8 cellular contexts compared by ENCODE assay signal in genomic region chr2:202375006-202375610, GRCh38. TPM values are rescaled to one million over a fixed set of nuclear protein-coding genes. Genes with fewer than 3 reads are reported as not detected.
DNase-seq lines count a peak whose midpoint lies in the region; ATAC-seq and TF ChIP-seq lines count a peak whose summit lies in the region.

No MANE protein-coding gene starts in this region.

- no peaks in the 10 kb centered on the region for H3K27me3 Mint-ChIP-seq in activated naive CD8-positive, alpha-beta T cell

- H3K4me3 ChIP-seq in A673 (ENCODE audit: low read depth, low read length, poor library complexity, severe bottlenecking): peak overlapping the region; percentile 99
- H3K4me3 ChIP-seq in thyroid gland (replicated peaks in 1 of 3): peak overlapping the region; percentile 23 to 91 (median 45)

- H3K4me1 ChIP-seq in A673 (ENCODE audit: insufficient read depth, low read length, poor library complexity, severe bottlenecking) (peaks cover 13% of the 10 kb centered on the region), thyroid gland (peaks cover 11 to 14% of the 10 kb centered on the region in 2 donors)

- no TSS peak for BruUV-seq in A673 (replicated peaks; lab: Mats Ljungman, UMichigan)

- H3K4me3 Mint-ChIP-seq in activated naive CD8-positive, alpha-beta T cell: peak overlapping the region; percentile 98

- WGBS in thyroid gland, 2 donors: 2 to 4% methylated on average over 22 to 27 of the region's 33 CpGs

- no peaks in the 10 kb centered on the region for H3K9me3 Mint-ChIP-seq in activated naive CD8-positive, alpha-beta T cell (ENCODE audit: low read depth)

- CTCF ChIA-PET in A673 (lab: Charles Lee) (no interaction called here), RWPE1 (lab: Yijun Ruan, JAX) (no interaction called here)

- peak overlapping the region; percentile 92 for H3K27ac ChIP-seq in A673 (ENCODE audit: low read depth, low read length, poor library complexity, severe bottlenecking)
- peak overlapping the region; percentile 98 for H3K27ac ChIP-seq in RWPE1
- H3K27ac ChIP-seq in thyroid gland: peak overlapping the region; percentile 89 to 97 (median 93)

- H3K36me3 ChIP-seq in A673 (ENCODE audit: insufficient read depth, low read length, poor library complexity, severe bottlenecking): no peaks in the 10 kb centered on the region
- no peaks in the 10 kb centered on the region for H3K36me3 ChIP-seq in thyroid gland

- DNase-seq in A673 (ENCODE audit: low spot score) (peak; percentile 68), GOT3 (lab: John Stamatoyannopoulos, UW) (peak; percentile 5), RWPE1 (ENCODE audit: low spot score) (no peak), head of caudate nucleus (peak; percentile 21 to 78 (median 54)), omental fat pad (ENCODE audit: low spot score) (peak; percentile 35), thyroid gland (peak; percentile 55 to 64)
- DNase-seq in NK-92 treated with Interleukin-12 subunit alpha and Interleukin-12 subunit beta, amount 100 ng/mL, for 24 hours (lab: John Stamatoyannopoulos, UW): no peak

- TF ChIP-seq POLR2A in thyroid gland (IDR thresholded peaks at IDR 0.05): no peak

- no peaks in the 10 kb centered on the region for H3K36me3 Mint-ChIP-seq in activated naive CD8-positive, alpha-beta T cell

- no peaks in the 10 kb centered on the region for H3K27me3 ChIP-seq in A673 (replicated peaks; ENCODE audit: insufficient read depth, low read depth, low read length, poor library complexity)
- no peaks in the 10 kb centered on the region for H3K27me3 ChIP-seq in thyroid gland

- H3K4me1 Mint-ChIP-seq in activated naive CD8-positive, alpha-beta T cell (ENCODE audit: low read depth): peaks cover 29% of the 10 kb centered on the region

- intact Hi-C loops in A673 (cut with micrococcal nuclease; ENCODE audit: unreplicated experiment): no loop called here
- intact Hi-C loops in head of caudate nucleus (cut with DNase I): loop anchor here (10.0 kb wide), 2 partner anchors 110 to 260 kb away; partner anchors contain the start of genes FAM117B and NOP58
- intact Hi-C loops in thyroid gland (cut with DNase I): loop anchor here (10.0 kb wide), 1 partner anchor 640 kb away; the partner anchor contains the start of gene NBEAL1

- no peak for TF ChIP-seq CTCF in A673 (conservative IDR thresholded peaks at IDR 0.05; ENCODE audit: low read depth, low read length)
- no peak for TF ChIP-seq CTCF in RWPE1 (conservative IDR thresholded peaks at IDR 0.05; ENCODE audit: low read depth)
- TF ChIP-seq CTCF in omental fat pad (IDR thresholded peaks at IDR 0.05): no peak
- TF ChIP-seq CTCF in thyroid gland (IDR thresholded peaks at IDR 0.05): no peak

- H3K27ac Mint-ChIP-seq in activated naive CD8-positive, alpha-beta T cell: peak overlapping the region; percentile 92

- ATAC-seq in omental fat pad (ENCODE audit: low FRiP score): peak; percentile 38

- POLR2A ChIA-PET in A673 (lab: Charles Lee; ENCODE audit: low non-redundant PET) (no interaction called here), RWPE1 (lab: Yijun Ruan, JAX; ENCODE audit: low non-redundant PET) (no interaction called here)

- H3K9me3 ChIP-seq in A673 (ENCODE audit: low read depth, low read length, poor library complexity, severe bottlenecking) (no peaks in the 10 kb centered on the region), thyroid gland (no peaks in the 10 kb centered on the region)

RNA-seq across cellular contexts. Expression of gene BMPR2, which starts 1.0 kb away (rescaled TPM):
- 32.0 and 34.9 TPM in 2 replicates for total RNA-seq in A673 (2021)
- total RNA-seq in omental fat pad: 100 to 1,000 TPM in 1 of 4 donors, 10 to 100 TPM in 3; 53.4 to 102 (median 79.5) TPM
- total RNA-seq in thyroid gland: 10 to 100 TPM; 50.1 to 67.0 (median 56.3) TPM

Comparison
In these comparisons a context has a peak if more than half of its experiments do, and no peak if none do; other contexts are left out.
1. DNase-seq: peak in A673 (single experiment), GOT3 (single experiment), head of caudate nucleus (42 of 42), omental fat pad (single experiment) and thyroid gland (2 of 2); none in RWPE1 (single experiment) and NK-92 treated with Interleukin-12 subunit alpha and Interleukin-12 subunit beta, amount 100 ng/mL, for 24 hours (single experiment).
2. Peak in every context shown above with its lines, with median percentiles within 50 percentile points of each other: H3K27ac ChIP-seq.